In the genomic region with DNA sequence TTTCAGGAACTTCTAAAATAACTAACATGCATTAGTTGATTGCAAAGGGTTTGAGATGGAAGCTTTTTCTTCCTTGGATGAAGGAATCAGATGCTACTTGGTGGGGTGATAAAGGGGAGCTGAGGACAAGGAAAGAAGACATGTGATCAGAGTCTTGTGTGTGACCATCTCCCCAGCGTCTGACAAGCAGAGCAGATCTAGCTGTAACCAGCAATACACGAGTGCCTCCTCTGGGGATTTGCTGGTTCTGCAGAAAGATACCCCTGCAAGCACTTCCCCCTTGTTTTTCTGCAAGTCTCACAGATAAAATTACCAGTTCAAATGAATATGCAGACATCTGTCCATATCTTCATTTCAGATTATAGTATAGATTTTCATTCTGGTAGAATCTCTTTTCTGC, we compare ENCODE assay signal across 8 cellular contexts. TPM values are rescaled to one million over a fixed set of nuclear protein-coding genes. Genes with fewer than 3 reads are reported as not detected.
DNase-seq lines count a peak whose midpoint lies in the region; ATAC-seq and TF ChIP-seq lines count a peak whose summit lies in the region.

No MANE protein-coding gene starts in this region.

- H3K27me3 ChIP-seq in WERI-Rb-1 (ENCODE audit: insufficient read depth, low read depth, severe bottlenecking) (no peaks in the 10 kb centered on the region), neural cell (ENCODE audit: insufficient read depth, low read depth, low read length) (no peaks in the 10 kb centered on the region)

- peak; percentile 87 for TF ChIP-seq RAD21 in neural cell (conservative IDR thresholded peaks at IDR 0.05)

- no peaks in the 10 kb centered on the region for H3K4me1 Mint-ChIP-seq in effector memory CD8-positive, alpha-beta T cell (ENCODE audit: low read depth in 2 of 2)

- H3K36me3 ChIP-seq in WERI-Rb-1 (no peaks in the 10 kb centered on the region), neural cell (ENCODE audit: insufficient read depth, low read length) (no peaks in the 10 kb centered on the region)

- ATAC-seq in effector memory CD8-positive, alpha-beta T cell (replicated peaks) = no peak
- ATAC-seq in omental fat pad (ENCODE audit: low FRiP score) (no peak), GM18861 (IDR thresholded peaks at IDR 0.05; ENCODE audit: unreplicated experiment) (no peak)

- H3K4me3 ChIP-seq in WERI-Rb-1 (ENCODE audit: low read depth, low read length) (no peak overlapping the region), neural cell (ENCODE audit: low read length) (peak overlapping the region; percentile 82)

- H3K9me3 ChIP-seq in WERI-Rb-1 (ENCODE audit: severe bottlenecking) = no peaks in the 10 kb centered on the region
- H3K9me3 ChIP-seq in neural cell (ENCODE audit: low read length) = no peaks in the 10 kb centered on the region

- H3K36me3 Mint-ChIP-seq in effector memory CD8-positive, alpha-beta T cell (ENCODE audit: insufficient read depth) = no peaks in the 10 kb centered on the region

- H2AFZ ChIP-seq in neural cell (ENCODE audit: low read depth, low read length) = no peak overlapping the region

- peaks cover 6% of the 10 kb centered on the region for H3K79me2 ChIP-seq in neural cell (replicated peaks; ENCODE audit: insufficient read depth, low read length)

- no peaks in the 10 kb centered on the region for H4K20me1 ChIP-seq in neural cell (ENCODE audit: insufficient read depth)

- no peak overlapping the region for H3K27ac ChIP-seq in WERI-Rb-1
- no peak overlapping the region for H3K27ac ChIP-seq in neural cell (ENCODE audit: low read length)

- H3K9me3 Mint-ChIP-seq in effector memory CD8-positive, alpha-beta T cell = peaks cover 0 to 5% of the 10 kb centered on the region in 2 donors

- no peaks in the 10 kb centered on the region for H3K27me3 Mint-ChIP-seq in effector memory CD8-positive, alpha-beta T cell

- peak; percentile 75 for TF ChIP-seq CTCF in WERI-Rb-1 (IDR thresholded peaks at IDR 0.05; ENCODE audit: low read depth, low read length)
- peak; percentile 82 for TF ChIP-seq CTCF in neural cell (IDR thresholded peaks at IDR 0.05; ENCODE audit: poor library complexity, severe bottlenecking)
- no peak for TF ChIP-seq CTCF in omental fat pad (IDR thresholded peaks at IDR 0.05)

- H3K4me2 ChIP-seq in neural cell (ENCODE audit: low read length) = peak overlapping the region; percentile 46

- H3K4me3 Mint-ChIP-seq in effector memory CD8-positive, alpha-beta T cell = no peak overlapping the region

- no peaks in the 10 kb centered on the region for H3K9me2 ChIP-seq in neural cell (ENCODE audit: insufficient read depth, low read length)

- no peak overlapping the region for H3K27ac Mint-ChIP-seq in effector memory CD8-positive, alpha-beta T cell

- peak; percentile 86 for DNase-seq in H4 (ENCODE audit: low spot score)
- DNase-seq in NCI-H1694 treated with DMSO at 0.1 percent for 48 hours (lab: John Stamatoyannopoulos, UW) = peak; percentile 82
- peak; percentile 48 for DNase-seq in WERI-Rb-1
- no peak for DNase-seq in activated T-cell treated with anti-CD3 and anti-CD28 coated beads, Interleukin-2, amount 50 U/mL, for 1 hour
- no peak for DNase-seq in effector memory CD8-positive, alpha-beta T cell
- no peak for DNase-seq in omental fat pad (ENCODE audit: low spot score)

- peaks cover 3% of the 10 kb centered on the region for H3F3A ChIP-seq in neural cell (ENCODE audit: insufficient read depth, low read length, poor library complexity, severe bottlenecking)

- no peak overlapping the region for H3K9ac ChIP-seq in neural cell (ENCODE audit: low read length)

- no peak for TF ChIP-seq EP300 in neural cell (conservative IDR thresholded peaks at IDR 0.05; ENCODE audit: poor library complexity, severe bottlenecking)

TF ChIP-seq in neural cell, 6 proteins besides CTCF, POLR2A, EP300 and RAD21:
- TF ChIP-seq REST (IDR thresholded peaks at IDR 0.05; ENCODE audit: borderline replicate concordance) = no peak
- peak; percentile 76 for TF ChIP-seq SMC3 (conservative IDR thresholded peaks at IDR 0.05; ENCODE audit: poor library complexity)
- no peak for TF ChIP-seq TAF1 (IDR thresholded peaks at IDR 0.05; ENCODE audit: low read depth)
- no peak for TF ChIP-seq MXI1 (conservative IDR thresholded peaks at IDR 0.05; ENCODE audit: poor library complexity, severe bottlenecking)

RNA-seq across cellular contexts. Expression of gene CDH7, which starts 2.7 kb away (rescaled TPM):
- 5.7 and 11.8 TPM in 2 replicates for total RNA-seq in H4 (2014; rRNA removed; shearing (Covaris generic))
- 6.3 and 7.4 TPM in 2 replicates for polyA plus RNA-seq in neural cell
- 21.2 and 26.9 TPM in 2 replicates for polyA minus RNA-seq in neural cell
- under 1 TPM in 1 of 4 donors, not detected in 3; 0.47 TPM for total RNA-seq in omental fat pad

Comparison
In these comparisons a context has a peak if more than half of its experiments do, and no peak if none do; other contexts are left out.
1. DNase-seq: peak in H4 (single experiment), NCI-H1694 treated with DMSO at 0.1 percent for 48 hours (single experiment) and WERI-Rb-1 (single experiment); none in activated T-cell treated with anti-CD3 and anti-CD28 coated beads, Interleukin-2, amount 50 U/mL, for 1 hour (single experiment), effector memory CD8-positive, alpha-beta T cell (0 of 3) and omental fat pad (single experiment).
2. CTCF ChIP-seq: peak in WERI-Rb-1 (single experiment) and neural cell (single experiment); none in omental fat pad (0 of 3).